Comparison of ENCODE assay signal across 8 cellular contexts in genomic region chr18:9615280-9615797, GRCh38. TPM values are rescaled to one million over a fixed set of nuclear protein-coding genes. Genes with fewer than 3 reads are reported as not detected.
DNase-seq lines count a peak whose midpoint lies in the region; ATAC-seq, FAIRE-seq and TF ChIP-seq lines count a peak whose summit lies in the region.

No MANE protein-coding gene starts in this region.

- no peaks in the 10 kb centered on the region for H3K27me3 Mint-ChIP-seq in activated T-cell treated with anti-CD3 and anti-CD28 coated beads, Interleukin-2, amount 50 U/mL, for 24 hours
- H3K27me3 Mint-ChIP-seq in astrocyte (ENCODE audit: low read depth, unreplicated experiment): no peaks in the 10 kb centered on the region

- intact Hi-C loops in sciatic nerve (cut with DNase I): no loop called here

- H4K20me1 ChIP-seq in astrocyte (ENCODE audit: insufficient read depth, low read length): peaks cover 29% of the 10 kb centered on the region

- H3K27me3 ChIP-seq in astrocyte (ENCODE audit: insufficient read depth, low read length) (no peaks in the 10 kb centered on the region), liver (ENCODE audit: control insufficient read depth in 4 of 4, insufficient read depth in 4 of 4, low read length in 3 of 4) (no peaks in the 10 kb centered on the region), thymus (ENCODE audit: control insufficient read depth, insufficient read depth) (no peaks in the 10 kb centered on the region)

- H3K79me2 ChIP-seq in astrocyte (ENCODE audit: insufficient read depth, low read length): peaks cover 47% of the 10 kb centered on the region

- H2AFZ ChIP-seq in astrocyte (ENCODE audit: low read depth, low read length): peak overlapping the region; percentile 74

- no peak for DNase-seq in activated T-cell treated with anti-CD3 and anti-CD28 coated beads, Interleukin-2, amount 50 U/mL, for 24 hours
- no peak for DNase-seq in activated T-cell treated with anti-CD3 and anti-CD28 coated beads, Interleukin-2, amount 50 U/mL, for 48 hours
- DNase-seq in astrocyte (ENCODE audit: low read depth) (no peak), sciatic nerve (ENCODE audit: low spot score) (no peak), NCI-H187 treated with DMSO at 0.1 percent for 48 hours (lab: John Stamatoyannopoulos, UW) (no peak)

- peak overlapping the region; percentile 79 for H3K27ac ChIP-seq in astrocyte (ENCODE audit: low read depth, low read length)
- H3K27ac ChIP-seq in liver (ENCODE audit: low read depth in 1 of 2, low read length in 2 of 2): peak overlapping the region; percentile 70 to 75
- peak overlapping the region; percentile 89 for H3K27ac ChIP-seq in thymus (ENCODE audit: low read depth)

- peaks cover 53% of the 10 kb centered on the region for H3K4me1 Mint-ChIP-seq in activated T-cell treated with anti-CD3 and anti-CD28 coated beads, Interleukin-2, amount 50 U/mL, for 24 hours (ENCODE audit: low read depth)
- peaks cover 36% of the 10 kb centered on the region for H3K4me1 Mint-ChIP-seq in astrocyte (ENCODE audit: low read depth, unreplicated experiment)

- 63% methylated on average over 13 of the region's 13 CpGs for whole genome bisulfite sequencing in liver
- WGBS in thymus: 67% methylated on average over 13 of the region's 13 CpGs

- H3K9me3 ChIP-seq in astrocyte (ENCODE audit: insufficient read depth, low read depth, low read length): no peaks in the 10 kb centered on the region
- no peaks in the 10 kb centered on the region for H3K9me3 ChIP-seq in liver (ENCODE audit: control insufficient read depth in 4 of 4, low read length in 3 of 4)
- no peaks in the 10 kb centered on the region for H3K9me3 ChIP-seq in thymus (ENCODE audit: control insufficient read depth)

- H3K4me1 ChIP-seq in astrocyte (ENCODE audit: insufficient read depth, low read length): peaks cover 34% of the 10 kb centered on the region
- peaks cover 4 to 24% (median 12%) of the 10 kb centered on the region in 4 donors for H3K4me1 ChIP-seq in liver (ENCODE audit: control insufficient read depth in 4 of 4, insufficient read depth in 4 of 4, low read length in 3 of 4)
- peaks cover under 1% of the 10 kb centered on the region for H3K4me1 ChIP-seq in thymus (ENCODE audit: control insufficient read depth, insufficient read depth, low read length)

- no peak for TF ChIP-seq RAD21 in liver (IDR thresholded peaks at IDR 0.05)

- H3K36me3 Mint-ChIP-seq in activated T-cell treated with anti-CD3 and anti-CD28 coated beads, Interleukin-2, amount 50 U/mL, for 24 hours (ENCODE audit: low read depth): peaks cover 22% of the 10 kb centered on the region
- peaks cover 7% of the 10 kb centered on the region for H3K36me3 Mint-ChIP-seq in astrocyte (ENCODE audit: low read depth, unreplicated experiment)

- H3K4me3 Mint-ChIP-seq in activated T-cell treated with anti-CD3 and anti-CD28 coated beads, Interleukin-2, amount 50 U/mL, for 24 hours: peak overlapping the region; percentile 73
- H3K4me3 Mint-ChIP-seq in astrocyte (ENCODE audit: unreplicated experiment): peak overlapping the region; percentile 83

- TF ChIP-seq CTCF in astrocyte (IDR thresholded peaks at IDR 0.05; ENCODE audit: insufficient read depth, low read depth, low read length) (no peak), liver (IDR thresholded peaks at IDR 0.05; ENCODE audit: low read depth, low read length, missing input control) (no peak)

- H3K36me3 ChIP-seq in astrocyte (ENCODE audit: insufficient read depth, low read length) (peaks cover 6% of the 10 kb centered on the region), liver (ENCODE audit: control insufficient read depth in 4 of 4, insufficient read depth in 3 of 4, low read depth in 1 of 4, low read length in 3 of 4) (no peaks in the 10 kb centered on the region), thymus (ENCODE audit: control insufficient read depth, insufficient read depth) (peaks cover 4% of the 10 kb centered on the region)

- FAIRE-seq in astrocyte (lab: Jason Lieb, UNC): no peak

- peak overlapping the region; percentile 86 for H3K27ac Mint-ChIP-seq in activated T-cell treated with anti-CD3 and anti-CD28 coated beads, Interleukin-2, amount 50 U/mL, for 24 hours
- peak overlapping the region; percentile 87 for H3K27ac Mint-ChIP-seq in astrocyte (ENCODE audit: unreplicated experiment)

- H3K4me3 ChIP-seq in astrocyte (ENCODE audit: insufficient read depth, low read depth, low read length): peak overlapping the region; percentile 56
- H3K4me3 ChIP-seq in liver (ENCODE audit: low read depth in 1 of 3, low read length in 3 of 3): peak overlapping the region; percentile 8 to 99 (median 67)
- peak overlapping the region; percentile 98 for H3K4me3 ChIP-seq in thymus (ENCODE audit: low read length)

- peak overlapping the region; percentile 85 for H3K4me2 ChIP-seq in astrocyte (ENCODE audit: low read length)

- H3K9ac ChIP-seq in astrocyte (ENCODE audit: low read length) (peak overlapping the region; percentile 79), liver (ENCODE audit: low read depth in 1 of 2, low read length in 2 of 2) (no peak overlapping the region)

- no peaks in the 10 kb centered on the region for H3K9me3 Mint-ChIP-seq in activated T-cell treated with anti-CD3 and anti-CD28 coated beads, Interleukin-2, amount 50 U/mL, for 24 hours
- H3K9me3 Mint-ChIP-seq in astrocyte (ENCODE audit: unreplicated experiment): no peaks in the 10 kb centered on the region

- ATAC-seq in GM18511 (IDR thresholded peaks at IDR 0.05; ENCODE audit: unreplicated experiment) (no peak), sciatic nerve (no peak)

TF ChIP-seq in liver, 16 proteins besides CTCF, POLR2A, EP300 and RAD21:
- no peak for TF ChIP-seq FOXA2 (IDR thresholded peaks at IDR 0.05)
- TF ChIP-seq MAX (IDR thresholded peaks at IDR 0.05): no peak
- TF ChIP-seq FOXA1 (IDR thresholded peaks at IDR 0.05): no peak
- no peak for TF ChIP-seq HNF4G (IDR thresholded peaks at IDR 0.05)
- TF ChIP-seq ZBTB33 (IDR thresholded peaks at IDR 0.05): no peak
- TF ChIP-seq YY1 (IDR thresholded peaks at IDR 0.05): no peak
- TF ChIP-seq TAF1 (conservative IDR thresholded peaks at IDR 0.05): no peak
- no peak for TF ChIP-seq REST (IDR thresholded peaks at IDR 0.05)
- no peak for TF ChIP-seq EGR1 (IDR thresholded peaks at IDR 0.05; ENCODE audit: low read depth in 2 of 2)

RNA-seq across cellular contexts. Expression of gene PPP4R1, which starts 1.0 kb away (rescaled TPM):
- total RNA-seq in astrocyte (131 and 132 TPM in 2 replicates), liver (10 to 100 TPM; 30.1 to 50.8 TPM), sciatic nerve (145 TPM)
- polyA plus RNA-seq in liver (10 to 100 TPM; 11.7 to 15.5 TPM), thymus (26.8 TPM)
